Comparison of ENCODE assay signal across 8 cellular contexts in the genomic region with DNA sequence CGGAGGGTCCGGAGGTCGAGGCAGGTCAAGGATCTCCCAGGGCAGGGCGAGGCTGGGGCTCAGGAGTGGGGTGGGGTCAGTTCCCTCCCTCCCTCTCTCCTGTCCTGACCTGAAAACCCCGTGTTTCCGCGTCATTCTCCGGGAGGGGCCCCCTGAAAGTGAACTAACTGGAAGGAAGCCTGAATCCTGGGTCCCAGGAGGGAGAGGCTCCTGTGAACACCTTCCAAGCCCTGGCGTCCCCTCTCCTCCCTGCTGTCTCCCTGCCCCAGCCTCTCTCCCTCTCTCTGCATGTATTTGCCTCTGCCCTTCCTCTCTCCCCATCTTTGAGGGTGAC. TPM values are rescaled to one million over a fixed set of nuclear protein-coding genes. Genes with fewer than 3 reads are reported as not detected.
DNase-seq lines count a peak whose midpoint lies in the region; ATAC-seq and TF ChIP-seq lines count a peak whose summit lies in the region.

No MANE protein-coding gene starts in this region.

- no TSS peak for BruUV-seq in Caco-2 (replicated peaks; lab: Mats Ljungman, UMichigan)

- intact Hi-C loops in Caco-2 (cut with micrococcal nuclease; ENCODE audit: unreplicated experiment) (no loop called here), prostate gland (cut with DNase I) (no loop called here)

- H3K27ac Mint-ChIP-seq in Caco-2 (ENCODE audit: unreplicated experiment) = no peak overlapping the region

- TF ChIP-seq CTCF in Caco-2 (IDR thresholded peaks at IDR 0.05; ENCODE audit: insufficient read depth in 1 of 2, low read depth in 1 of 2, low read length in 1 of 2, severe bottlenecking in 1 of 2, unreplicated experiment in 1 of 2) (no peak), WERI-Rb-1 (IDR thresholded peaks at IDR 0.05; ENCODE audit: low read depth, low read length) (no peak), foreskin fibroblast (IDR thresholded peaks at IDR 0.05; ENCODE audit: low read depth, low read length) (no peak), prostate gland (IDR thresholded peaks at IDR 0.05) (no peak)

- H3K27ac ChIP-seq in WERI-Rb-1 (no peak overlapping the region), prostate gland (peak overlapping the region; percentile 45 to 52)

- no peaks in the 10 kb centered on the region for H3K36me3 ChIP-seq in Caco-2 (ENCODE audit: control insufficient read depth, insufficient read depth, low read length)
- no peaks in the 10 kb centered on the region for H3K36me3 ChIP-seq in WERI-Rb-1
- H3K36me3 ChIP-seq in prostate gland = no peaks in the 10 kb centered on the region

- H3K4me1 ChIP-seq in Caco-2 (peaks cover 11% of the 10 kb centered on the region; the same call in 1 of the 2 replicates), prostate gland (replicated peaks) (peaks cover 3% of the 10 kb centered on the region)

- WGBS in prostate gland = 3% methylated on average over 9 of the region's 9 CpGs

- H3K27me3 ChIP-seq in Caco-2 (replicated peaks; ENCODE audit: control insufficient read depth, insufficient read depth, low read length) (no peaks in the 10 kb centered on the region; the same call in 1 of the 2 replicates), WERI-Rb-1 (ENCODE audit: insufficient read depth, low read depth, severe bottlenecking) (no peaks in the 10 kb centered on the region), prostate gland (replicated peaks; ENCODE audit: insufficient read depth) (no peaks in the 10 kb centered on the region)

- peak overlapping the region; percentile 63 for H3K4me3 Mint-ChIP-seq in Caco-2 (ENCODE audit: unreplicated experiment)

- H3K4me1 Mint-ChIP-seq in Caco-2 (ENCODE audit: low read depth, unreplicated experiment) = peaks cover 12% of the 10 kb centered on the region

- H3K4me3 ChIP-seq in Caco-2 (ENCODE audit: low read depth, low read length) (peak overlapping the region; percentile 78), WERI-Rb-1 (ENCODE audit: low read depth, low read length) (peak overlapping the region; percentile 42), foreskin fibroblast (ENCODE audit: low read depth in 1 of 2, low read length in 2 of 2) (peak overlapping the region; percentile 38 to 59), prostate gland (peak overlapping the region; percentile 51 to 56)

- TF ChIP-seq POLR2A in prostate gland (IDR thresholded peaks at IDR 0.05) = peak; percentile 44

- POLR2A ChIA-PET in Caco-2 (lab: Charles Lee) = no interaction called here

- H3K9me3 Mint-ChIP-seq in Caco-2 (ENCODE audit: unreplicated experiment) = peaks cover 7% of the 10 kb centered on the region

- peaks cover 6% of the 10 kb centered on the region for H3K36me3 Mint-ChIP-seq in Caco-2 (ENCODE audit: insufficient read depth, unreplicated experiment)

- CTCF ChIA-PET in Caco-2 (lab: Charles Lee) = no interaction called here

- no peak for DNase-seq in Caco-2
- no peak for DNase-seq in WERI-Rb-1
- no peak for DNase-seq in foreskin fibroblast
- no peak for DNase-seq in prostate gland (ENCODE audit: low spot score)
- DNase-seq in T1000 (lab: John Stamatoyannopoulos, UW) = no peak
- DNase-seq in NOMO-1 treated with DMSO at 0.1 percent for 48 hours (lab: John Stamatoyannopoulos, UW; ENCODE audit: unreplicated experiment) = no peak
- DNase-seq in mesenteric fat pad (ENCODE audit: low spot score) = no peak

- peaks cover 18% of the 10 kb centered on the region for H3K27me3 Mint-ChIP-seq in Caco-2 (ENCODE audit: insufficient read depth, unreplicated experiment)

- ATAC-seq in HG03097 (IDR thresholded peaks at IDR 0.05; ENCODE audit: low FRiP score, unreplicated experiment) = no peak

- H3K9me3 ChIP-seq in Caco-2 (no peaks in the 10 kb centered on the region), WERI-Rb-1 (ENCODE audit: severe bottlenecking) (no peaks in the 10 kb centered on the region), prostate gland (no peaks in the 10 kb centered on the region)

RNA-seq across cellular contexts. Expression of gene CADM4, which starts 0.7 kb away (rescaled TPM):
- total RNA-seq in Caco-2 (2022) (10.4 and 13.2 TPM in 2 replicates), prostate gland (10 to 100 TPM; 21.1 to 49.4 TPM), mesenteric fat pad (1.4 TPM)

RNA-seq across cellular contexts. Expression of gene ZNF428, which starts 21.0 kb away (rescaled TPM):
- total RNA-seq in Caco-2 (2022) (38.9 and 39.5 TPM in 2 replicates), prostate gland (100 to 1,000 TPM in 1 of 2 donors, 10 to 100 TPM in 1; 51.7 to 108 TPM), mesenteric fat pad (19.2 TPM)

RNA-seq across cellular contexts. Expression of gene SRRM5, which starts 28.5 kb away (rescaled TPM):
- total RNA-seq in Caco-2 (2022) = 0.81 and 1.0 TPM in 2 replicates
- total RNA-seq in prostate gland = under 1 TPM; 0.28 to 0.59 TPM
- total RNA-seq in mesenteric fat pad = 0.22 TPM

RNA-seq across cellular contexts. Expression of gene PLAUR, which starts 29.6 kb away (rescaled TPM):
- total RNA-seq in Caco-2 (2022) = 2.2 and 3.1 TPM in 2 replicates
- 10 to 100 TPM in 1 of 2 donors, 1 to 10 TPM in 1; 6.9 to 40.9 TPM for total RNA-seq in prostate gland
- total RNA-seq in mesenteric fat pad = 58.0 TPM

RNA-seq across cellular contexts. Expression of gene ZNF576, which starts 44.0 kb away (rescaled TPM):
- total RNA-seq in Caco-2 (2022) (13.2 and 16.9 TPM in 2 replicates), prostate gland (10 to 100 TPM; 25.1 to 30.6 TPM), mesenteric fat pad (12.1 TPM)
